ENCODE assay signal across 29 cellular contexts in the genomic region with DNA sequence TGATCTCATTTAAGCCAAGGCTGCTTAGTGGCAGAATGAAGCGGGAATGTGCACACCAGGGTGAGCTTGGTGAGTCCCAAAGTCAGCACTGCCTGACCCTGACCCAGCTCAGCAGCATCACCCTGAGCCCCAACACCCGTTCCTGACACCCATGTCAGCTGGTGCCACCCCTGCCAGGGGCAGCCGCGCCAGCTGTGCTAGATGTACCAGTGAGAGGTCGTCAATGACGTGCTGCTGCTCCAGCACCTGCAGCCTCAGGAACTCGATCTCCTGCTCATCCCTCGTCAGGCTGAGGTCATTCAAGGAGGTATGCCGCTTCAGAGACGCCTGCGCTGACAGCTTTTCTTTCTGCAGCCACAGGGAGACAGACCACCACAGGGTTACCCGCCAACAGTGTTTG.
"Had no signal": no experiment of that assay in that cellular context is flagged by ENCODE, and none has a peak within 500 bp of the region (broad histone marks: within the 10 kb centered on the region; RNA-seq: fewer than 3 reads in every experiment).

No MANE protein-coding gene starts in this region.

- H3K4me3 ChIP-seq: adrenal gland, body of pancreas, breast epithelium, SJSA1 had no signal

- H3K4me3 Mint-ChIP-seq: activated B cell treated with CpG ODN at 0.5 μM for 24 hours; activated CD4-positive, alpha-beta memory T cell treated with anti-CD3 and anti-CD28 coated beads for 36 hours; activated naive CD4-positive, alpha-beta T cell treated with anti-CD3 and anti-CD28 coated beads for 36 hours; activated T-cell treated with anti-CD3 and anti-CD28 coated beads, Interleukin-2, amount 50 U/mL, for 72 hours; activated T-helper 17 cell treated with anti-CD3 and anti-CD28 coated beads, Interleukin-2, amount 50 U/mL, for 72 hours; T-helper 1 cell treated with Interleukin-12 subunit alpha and Interleukin-12 subunit beta and Interleukin-4 antibody, amounts not matched to agents 30 μg/mL and 1 μg/mL, for 36 hours; T-helper 2 cell treated with Interferon-gamma antibody and Interleukin-4, amounts not matched to agents 5 μg/mL and 100 μg/mL, for 36 hours had no signal

- H3K9me3 ChIP-seq: adrenal gland, body of pancreas, breast epithelium, SJSA1, SK-N-SH had no signal

- H3K9me3 Mint-ChIP-seq: activated B cell treated with CpG ODN at 0.5 μM for 24 hours; activated CD4-positive, alpha-beta memory T cell treated with anti-CD3 and anti-CD28 coated beads for 36 hours; activated naive CD4-positive, alpha-beta T cell treated with anti-CD3 and anti-CD28 coated beads for 36 hours; activated T-helper 17 cell treated with anti-CD3 and anti-CD28 coated beads, Interleukin-2, amount 50 U/mL, for 72 hours; T-helper 1 cell treated with Interleukin-12 subunit alpha and Interleukin-12 subunit beta and Interleukin-4 antibody, amounts not matched to agents 30 μg/mL and 1 μg/mL, for 36 hours; T-helper 2 cell treated with Interferon-gamma antibody and Interleukin-4, amounts not matched to agents 5 μg/mL and 100 μg/mL, for 36 hours had no signal

- H3K27me3 ChIP-seq: adrenal gland, body of pancreas, SJSA1 had no signal

- H3K4me1 Mint-ChIP-seq: activated B cell treated with CpG ODN at 0.5 μM for 24 hours; activated T-helper 17 cell treated with anti-CD3 and anti-CD28 coated beads, Interleukin-2, amount 50 U/mL, for 72 hours had no signal

- H3K27ac Mint-ChIP-seq: activated B cell treated with CpG ODN at 0.5 μM for 24 hours; activated CD4-positive, alpha-beta memory T cell treated with anti-CD3 and anti-CD28 coated beads for 36 hours; activated naive CD4-positive, alpha-beta T cell treated with anti-CD3 and anti-CD28 coated beads for 36 hours; activated naive CD4-positive, alpha-beta T cell treated with anti-CD3 and anti-CD28 coated beads, Interleukin-2, amount 50 U/mL, for 72 hours; activated T-cell treated with anti-CD3 and anti-CD28 coated beads, Interleukin-2, amount 50 U/mL, for 72 hours; activated T-helper 17 cell treated with anti-CD3 and anti-CD28 coated beads, Interleukin-2, amount 50 U/mL, for 72 hours; T-helper 1 cell treated with Interleukin-12 subunit alpha and Interleukin-12 subunit beta and Interleukin-4 antibody, amounts not matched to agents 30 μg/mL and 1 μg/mL, for 36 hours; T-helper 2 cell treated with Interferon-gamma antibody and Interleukin-4, amounts not matched to agents 5 μg/mL and 100 μg/mL, for 36 hours had no signal

- ATAC-seq: activated T-cell treated with anti-CD3 and anti-CD28 coated beads, Interleukin-2, amount 50 U/mL, for 72 hours; body of pancreas; Panc1 had no signal

- H3K9ac ChIP-seq: SK-N-SH had no signal

- H3K4me1 ChIP-seq: adrenal gland, body of pancreas, breast epithelium, SJSA1 had no signal

- H3K36me3 ChIP-seq: adrenal gland, breast epithelium, SJSA1 had no signal

- DNase-seq: activated B cell treated with CpG ODN at 0.5 μM for 24 hours; activated CD4-positive, alpha-beta memory T cell treated with anti-CD3 and anti-CD28 coated beads for 36 hours; activated CD4-positive, alpha-beta T cell treated with anti-CD3 and anti-CD28 coated beads for 4 hours; activated CD4-positive, alpha-beta T cell treated with anti-CD3 and anti-CD28 coated beads, Interleukin-2, amount 50 U/mL, for 1 hour; activated CD4-positive, CD25-positive, alpha-beta regulatory T cell treated with anti-CD3 and anti-CD28 coated beads, Interleukin-2, amount 50 U/mL, for 72 hours; activated gamma-delta T cell; activated naive CD4-positive, alpha-beta T cell treated with anti-CD3 and anti-CD28 coated beads for 36 hours; activated T-cell treated with anti-CD3 and anti-CD28 coated beads, Interleukin-2, amount 50 U/mL, for 1 hour; activated T-cell treated with anti-CD3 and anti-CD28 coated beads, Interleukin-2, amount 50 U/mL, for 72 hours; adrenal gland; body of pancreas; caudate nucleus; Karpas-422; KBM-7; NCI-H1105; NCI-H1417 treated with DMSO at 0.1 percent for 48 hours; NCI-H187 treated with DMSO at 0.1 percent for 48 hours; NCI-H2081; NCI-H345; NCI-H524 treated with DMSO at 0.1 percent for 48 hours; SHP77 treated with DMSO at 0.1 percent for 48 hours; SK-N-SH had no signal

- H3K27ac ChIP-seq: adrenal gland, body of pancreas, breast epithelium, SJSA1 had no signal

- H3K27me3 Mint-ChIP-seq: activated B cell treated with CpG ODN at 0.5 μM for 24 hours; activated CD4-positive, alpha-beta memory T cell treated with anti-CD3 and anti-CD28 coated beads for 36 hours; activated T-helper 17 cell treated with anti-CD3 and anti-CD28 coated beads, Interleukin-2, amount 50 U/mL, for 72 hours had no signal
